ENCODE assay signal across 1 cellular context in genomic region chr3:50351318-50351687, GRCh38.
A peak's percentile ranks its signal among the peaks of the same experiment; 100 is the strongest.
TF ChIP-seq lines count a peak whose summit lies in the region.

No MANE protein-coding gene starts in this region.

TF ChIP-seq in GM12878, 131 proteins besides CTCF, POLR2A, EP300 and RAD21:
- TF ChIP-seq CHD4 (IDR thresholded peaks at IDR 0.05) (no peak), RELB (IDR thresholded peaks at IDR 0.05; ENCODE audit: low read depth) (0 out of 2 replicates have a peak, but pooled peaks have one; percentile 6)
